In genomic region chr2:113111121-113111520, GRCh38 we compare ENCODE assay signal across 25 cellular contexts. TPM values are rescaled to one million over a fixed set of nuclear protein-coding genes. Genes with fewer than 3 reads are reported as not detected.
"Had no signal": no experiment of that assay in that cellular context is flagged by ENCODE, and none has a peak within 500 bp of the region (broad histone marks: within the 10 kb centered on the region; RNA-seq: fewer than 3 reads in every experiment).

No MANE protein-coding gene starts in this region.

- H3K4me1 ChIP-seq: breast epithelium had no signal

- H3K27me3 ChIP-seq: breast epithelium had no signal

- H3K4me1 Mint-ChIP-seq: activated naive CD4-positive, alpha-beta T cell treated with anti-CD3 and anti-CD28 coated beads, Interleukin-2, amount 50 U/mL, for 24 hours had no signal

- DNase-seq: activated CD4-positive, alpha-beta T cell treated with anti-CD3 and anti-CD28 coated beads, Interleukin-2, amount 10 ng/mL, durations not matched to agents 24 days and 14 days; activated CD4-positive, alpha-beta T cell treated with anti-CD3 and anti-CD28 coated beads, Interleukin-2, amount 50 U/mL, for 48 hours; activated effector memory CD4-positive, alpha-beta T cell treated with Interleukin-2 at 50 U/mL for 16 hours; activated naive CD4-positive, alpha-beta T cell; activated T-cell treated with anti-CD3 and anti-CD28 coated beads, Interleukin-2, amount 50 U/mL, for 24 hours; aorta; caudate nucleus; Kasumi-1; NCI-H1048; NCI-H146; NCI-H187 treated with DMSO at 0.1 percent for 48 hours; NCI-H2107; NCI-H2171 treated with DMSO at 0.1 percent for 48 hours; NCI-H226; NCI-H510A; NCI-H69; PC-3; SHP77 treated with DMSO at 0.1 percent for 48 hours had no signal

- H3K9me3 Mint-ChIP-seq: activated naive CD4-positive, alpha-beta T cell treated with anti-CD3 and anti-CD28 coated beads, Interleukin-2, amount 50 U/mL, for 24 hours; activated T-cell treated with anti-CD3 and anti-CD28 coated beads, Interleukin-2, amount 50 U/mL, for 24 hours; activated T-helper 1 cell treated with anti-CD3 and anti-CD28 coated beads, Interleukin-12 subunit alpha, Interleukin-12 subunit beta, Interleukin-2, Interleukin-4 antibody, amounts not matched to agents 30 ng/mL and 10 ng/mL and 1 ng/mL, durations not matched to agents 14 hours and 24 hours and 36 hours; T-helper 1 cell treated with Interleukin-12 subunit alpha and Interleukin-12 subunit beta and Interleukin-4 antibody, amounts not matched to agents 30 μg/mL and 1 μg/mL, for 36 hours had no signal

- H3K4me3 ChIP-seq: breast epithelium had no signal

- H3K27ac Mint-ChIP-seq: activated CD4-positive, alpha-beta T cell treated with anti-CD3 and anti-CD28 coated beads, Interleukin-2, amount 10 ng/mL, durations not matched to agents 24 days and 14 days; activated CD8-positive, alpha-beta memory T cell treated with anti-CD3 and anti-CD28 coated beads, Interleukin-2, amount 10 ng/mL, durations not matched to agents 7 days and 5 days; activated naive CD4-positive, alpha-beta T cell treated with anti-CD3 and anti-CD28 coated beads, Interleukin-2, amount 50 U/mL, for 24 hours; activated T-cell treated with anti-CD3 and anti-CD28 coated beads, Interleukin-2, amount 50 U/mL, for 24 hours; activated T-helper 1 cell treated with anti-CD3 and anti-CD28 coated beads, Interleukin-12 subunit alpha, Interleukin-12 subunit beta, Interleukin-2, Interleukin-4 antibody, amounts not matched to agents 30 ng/mL and 10 ng/mL and 1 ng/mL, durations not matched to agents 14 hours and 24 hours and 36 hours; T-helper 1 cell treated with Interleukin-12 subunit alpha and Interleukin-12 subunit beta and Interleukin-4 antibody, amounts not matched to agents 30 μg/mL and 1 μg/mL, for 36 hours had no signal

- H3K4me3 Mint-ChIP-seq: activated CD4-positive, alpha-beta T cell treated with anti-CD3 and anti-CD28 coated beads, Interleukin-2, amount 10 ng/mL, durations not matched to agents 24 days and 14 days; activated CD8-positive, alpha-beta memory T cell treated with anti-CD3 and anti-CD28 coated beads, Interleukin-2, amount 10 ng/mL, durations not matched to agents 7 days and 5 days; activated naive CD4-positive, alpha-beta T cell treated with anti-CD3 and anti-CD28 coated beads, Interleukin-2, amount 50 U/mL, for 24 hours; activated T-cell treated with anti-CD3 and anti-CD28 coated beads, Interleukin-2, amount 50 U/mL, for 24 hours; activated T-helper 1 cell treated with anti-CD3 and anti-CD28 coated beads, Interleukin-12 subunit alpha, Interleukin-12 subunit beta, Interleukin-2, Interleukin-4 antibody, amounts not matched to agents 30 ng/mL and 10 ng/mL and 1 ng/mL, durations not matched to agents 14 hours and 24 hours and 36 hours; T-helper 1 cell treated with Interleukin-12 subunit alpha and Interleukin-12 subunit beta and Interleukin-4 antibody, amounts not matched to agents 30 μg/mL and 1 μg/mL, for 36 hours had no signal

- H3K27me3 Mint-ChIP-seq: activated CD8-positive, alpha-beta memory T cell treated with anti-CD3 and anti-CD28 coated beads, Interleukin-2, amount 10 ng/mL, durations not matched to agents 7 days and 5 days; activated T-cell treated with anti-CD3 and anti-CD28 coated beads, Interleukin-2, amount 50 U/mL, for 24 hours had no signal

- H3K9me3 ChIP-seq: breast epithelium had no signal

- H3K36me3 ChIP-seq: breast epithelium had no signal

- ATAC-seq: activated CD4-positive, CD25-positive, alpha-beta regulatory T cell treated with anti-CD3 and anti-CD28 coated beads, Interleukin-2, amount 50 U/mL, for 24 hours; activated CD8-positive, alpha-beta memory T cell treated with anti-CD3 and anti-CD28 coated beads, Interleukin-2, amount 10 ng/mL, durations not matched to agents 7 days and 5 days; PC-3 had no signal

- H3K36me3 Mint-ChIP-seq: activated naive CD4-positive, alpha-beta T cell treated with anti-CD3 and anti-CD28 coated beads, Interleukin-2, amount 50 U/mL, for 24 hours had no signal

RNA-seq across cellular contexts. Expression of gene IL1RN, which starts 16.3 kb away (rescaled TPM):
- total RNA-seq: SK-MEL-5 had no signal

RNA-seq across cellular contexts. Expression of gene IL1F10, which starts 43.4 kb away (rescaled TPM):
- total RNA-seq: activated CD4-positive, alpha-beta T cell treated with anti-CD3 and anti-CD28 coated beads, Interleukin-2, amount 10 ng/mL, durations not matched to agents 24 days and 14 days; activated CD8-positive, alpha-beta memory T cell treated with anti-CD3 and anti-CD28 coated beads, Interleukin-2, amount 10 ng/mL, durations not matched to agents 7 days and 5 days; activated T-helper 1 cell treated with anti-CD3 and anti-CD28 coated beads, Interleukin-12 subunit alpha, Interleukin-12 subunit beta, Interleukin-2, Interleukin-4 antibody, amounts not matched to agents 30 ng/mL and 10 ng/mL and 1 ng/mL, durations not matched to agents 14 hours and 24 hours and 36 hours; aorta; breast epithelium; PC-3; SK-MEL-5 had no signal
- polyA plus RNA-seq: aorta had no signal

RNA-seq across cellular contexts. Expression of gene IL36RN, which starts 52.1 kb away (rescaled TPM):
- total RNA-seq: activated CD4-positive, alpha-beta T cell treated with anti-CD3 and anti-CD28 coated beads, Interleukin-2, amount 10 ng/mL, durations not matched to agents 24 days and 14 days; activated CD8-positive, alpha-beta memory T cell treated with anti-CD3 and anti-CD28 coated beads, Interleukin-2, amount 10 ng/mL, durations not matched to agents 7 days and 5 days; activated T-helper 1 cell treated with anti-CD3 and anti-CD28 coated beads, Interleukin-12 subunit alpha, Interleukin-12 subunit beta, Interleukin-2, Interleukin-4 antibody, amounts not matched to agents 30 ng/mL and 10 ng/mL and 1 ng/mL, durations not matched to agents 14 hours and 24 hours and 36 hours; aorta; breast epithelium; SK-MEL-5 had no signal
- polyA plus RNA-seq: aorta had no signal

RNA-seq across cellular contexts. Expression of gene IL36B, which starts 58.5 kb away (rescaled TPM):
- total RNA-seq: activated CD4-positive, alpha-beta T cell treated with anti-CD3 and anti-CD28 coated beads, Interleukin-2, amount 10 ng/mL, durations not matched to agents 24 days and 14 days; activated CD8-positive, alpha-beta memory T cell treated with anti-CD3 and anti-CD28 coated beads, Interleukin-2, amount 10 ng/mL, durations not matched to agents 7 days and 5 days; activated T-helper 1 cell treated with anti-CD3 and anti-CD28 coated beads, Interleukin-12 subunit alpha, Interleukin-12 subunit beta, Interleukin-2, Interleukin-4 antibody, amounts not matched to agents 30 ng/mL and 10 ng/mL and 1 ng/mL, durations not matched to agents 14 hours and 24 hours and 36 hours; aorta; breast epithelium; PC-3; SK-MEL-5 had no signal
- polyA plus RNA-seq: aorta had no signal
